Comparison of ENCODE assay signal across 28 cellular contexts in genomic region chr5:165882099-165882498, GRCh38.
"Had no signal": no experiment of that assay in that cellular context is flagged by ENCODE, and none has a peak within 500 bp of the region (broad histone marks: within the 10 kb centered on the region; RNA-seq: fewer than 3 reads in every experiment).

No MANE protein-coding gene starts in this region.

- H3K27ac ChIP-seq: colonic mucosa, coronary artery, dorsolateral prefrontal cortex, epithelial cell of prostate, esophagus muscularis mucosa, esophagus squamous epithelium, foreskin keratinocyte, gastrocnemius medialis, gastroesophageal sphincter, heart left ventricle, heart right ventricle had no signal

- DNase-seq: colonic mucosa; cortex of kidney; dermis blood vessel endothelial cell; dorsolateral prefrontal cortex; effector CD4-positive, alpha-beta T cell; effector CD8-positive, alpha-beta T cell; effector memory CD4-positive, alpha-beta T cell; effector memory CD8-positive, alpha-beta T cell; endodermal cell; erythroblast; esophagus squamous epithelium; foreskin fibroblast; foreskin keratinocyte; foreskin melanocyte; gastrocnemius medialis; glutamatergic neuron; head of caudate nucleus; heart left ventricle; heart right ventricle had no signal

- H3K27me3 ChIP-seq: colonic mucosa, esophagus muscularis mucosa, esophagus squamous epithelium, foreskin keratinocyte, gastrocnemius medialis, gastroesophageal sphincter, heart left ventricle, heart right ventricle had no signal

- FAIRE-seq: colon, endometrium, endothelial cell of umbilical vein, frontal cortex had no signal

- H3K4me1 ChIP-seq: colonic mucosa, esophagus muscularis mucosa, esophagus squamous epithelium, foreskin keratinocyte, gastrocnemius medialis, gastroesophageal sphincter, heart left ventricle, heart right ventricle had no signal

- H3K9me3 ChIP-seq: colonic mucosa, esophagus muscularis mucosa, esophagus squamous epithelium, gastrocnemius medialis, gastroesophageal sphincter, heart left ventricle had no signal

- H3K4me3 ChIP-seq: colonic mucosa, coronary artery, dorsolateral prefrontal cortex, esophagus muscularis mucosa, esophagus squamous epithelium, gastrocnemius medialis, gastroesophageal sphincter, heart left ventricle, heart right ventricle had no signal

- ATAC-seq: effector memory CD8-positive, alpha-beta T cell; esophagus mucosa; foreskin keratinocyte; gastrocnemius medialis; gastroesophageal sphincter; heart left ventricle; heart right ventricle had no signal

- H3K36me3 ChIP-seq: colonic mucosa, esophagus muscularis mucosa, esophagus squamous epithelium, gastrocnemius medialis, gastroesophageal sphincter, heart left ventricle, heart right ventricle had no signal
